ENCODE assay signal across 13 cellular contexts in the genomic region with DNA sequence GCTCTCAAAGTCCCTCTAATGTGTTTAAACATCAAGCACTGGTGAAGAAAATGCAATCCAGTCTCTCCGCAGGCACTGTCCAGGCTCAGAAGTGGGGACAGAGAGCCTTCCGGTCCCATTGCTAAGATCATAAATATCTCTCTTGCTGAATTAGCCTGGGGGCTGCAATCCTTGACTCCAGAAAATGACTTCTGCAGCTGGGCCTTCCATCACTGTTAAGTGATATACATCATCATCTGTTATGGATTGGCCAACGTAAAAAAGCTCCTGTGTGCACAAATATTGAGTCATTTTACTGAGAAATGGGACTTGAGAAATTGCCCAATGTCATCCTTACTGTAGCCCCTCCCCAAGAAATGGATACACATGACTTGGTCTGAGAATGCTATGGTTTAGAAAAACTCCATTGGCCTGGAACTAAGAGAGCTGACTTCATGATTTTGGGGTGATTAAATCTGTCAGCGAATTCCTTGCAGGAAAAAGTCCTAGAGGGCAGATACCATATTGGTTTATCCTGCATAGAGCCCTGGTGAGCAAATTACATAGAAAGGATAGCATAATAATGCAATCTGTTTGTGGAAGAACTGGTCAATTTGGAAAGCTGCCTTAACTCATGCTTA.
"Had no signal": no experiment of that assay in that cellular context is flagged by ENCODE, and none has a peak within 500 bp of the region (broad histone marks: within the 10 kb centered on the region; RNA-seq: fewer than 3 reads in every experiment).

No MANE protein-coding gene starts in this region.

- H3K27me3 ChIP-seq: brain microvascular endothelial cell, esophagus squamous epithelium, ovary had no signal

- H3K36me3 ChIP-seq: brain microvascular endothelial cell, esophagus squamous epithelium, lower lobe of right lung, ovary, thoracic aorta had no signal

- H3K27ac ChIP-seq: brain microvascular endothelial cell, coronary artery, esophagus squamous epithelium, lower lobe of right lung, ovary, thoracic aorta had no signal

- H3K4me3 ChIP-seq: coronary artery, esophagus squamous epithelium, lower lobe of right lung, ovary, thoracic aorta had no signal

- H3K4me1 ChIP-seq: esophagus squamous epithelium, lower lobe of right lung had no signal

- H3K9me3 ChIP-seq: esophagus squamous epithelium, lower lobe of right lung, ovary, thoracic aorta had no signal

- DNase-seq: activated CD4-positive, CD25-positive, alpha-beta regulatory T cell treated with anti-CD3 and anti-CD28 coated beads, Interleukin-2, amount 50 U/mL, for 72 hours; activated naive CD4-positive, alpha-beta T cell treated with Interleukin-2 at 50 U/mL for 16 hours; brain microvascular endothelial cell; esophagus squamous epithelium; foreskin fibroblast; glutamatergic neuron; hypothalamus; lower lobe of right lung; naive B cell; ovary; T-helper 9 cell had no signal
